8 cellular contexts compared by ENCODE assay signal in genomic region chr9:114505187-114506081, GRCh38.
DNase-seq lines count a peak whose midpoint lies in the region; ATAC-seq and TF ChIP-seq lines count a peak whose summit lies in the region.

Gene WHRN, minus strand, starts transcription at chr9:114505473. Its CDS starts 672 bp downstream, at chr9:114504801.

- H3K79me2 ChIP-seq in OCI-LY3 (ENCODE audit: low read length) = peaks cover 47% of the 10 kb centered on the region

- H3K27me3 ChIP-seq in BLaER1 (peaks cover 42% of the 10 kb centered on the region), HUES48 (ENCODE audit: control insufficient read depth, insufficient read depth, low read length) (peaks cover 30% of the 10 kb centered on the region), OCI-LY3 (ENCODE audit: low read depth, low read length) (peaks cover 24% of the 10 kb centered on the region)

- H3K9ac ChIP-seq in BLaER1 = peak within 1 kb of the TSS; percentile 66
- H3K9ac ChIP-seq in HUES48 (ENCODE audit: low read depth, low read length) = peak within 1 kb of the TSS; percentile 50; the same call in 1 of the 2 replicates
- peak within 1 kb of the TSS; percentile 59 for H3K9ac ChIP-seq in OCI-LY3 (ENCODE audit: low read length)

- no peak for TF ChIP-seq CTCF in OCI-LY3 (IDR thresholded peaks at IDR 0.05; ENCODE audit: low read depth, low read length)

- DNase-seq in activated T-cell treated with anti-CD3 and anti-CD28 coated beads for 4 hours (peak; percentile 86), epithelial cell of prostate (ENCODE audit: low read depth, low spot score) (peak; percentile 44), middle frontal gyrus (ENCODE audit: extremely low spot score, low spot score) (peak; percentile 71)
- peak; percentile 71 for DNase-seq in stimulated activated CD8-positive, alpha-beta memory T cell treated with anti-CD3 and anti-CD28 coated beads, Interleukin-15, amount 100 ng/mL, for 24 hours (ENCODE audit: low read depth)

- H3K9me3 ChIP-seq in BLaER1 (no peaks in the 10 kb centered on the region), HUES48 (ENCODE audit: control insufficient read depth, insufficient read depth, low read length) (no peaks in the 10 kb centered on the region), OCI-LY3 (ENCODE audit: insufficient read depth, low read length) (no peaks in the 10 kb centered on the region)

- peak; percentile 87 for ATAC-seq in GM19467 (IDR thresholded peaks at IDR 0.05; ENCODE audit: unreplicated experiment)

- H3K27ac ChIP-seq in BLaER1 (no peak within 1 kb of the TSS), HUES48 (ENCODE audit: low read depth, low read length) (peak within 1 kb of the TSS; percentile 65), OCI-LY3 (ENCODE audit: low read length) (no peak within 1 kb of the TSS), epithelial cell of prostate (no peak within 1 kb of the TSS)

- peak within 1 kb of the TSS; percentile 74 for H3K4me3 ChIP-seq in BLaER1
- H3K4me3 ChIP-seq in HUES48 (ENCODE audit: low read depth, low read length) = peak within 1 kb of the TSS; percentile 82
- peak within 1 kb of the TSS; percentile 91 for H3K4me3 ChIP-seq in OCI-LY3 (ENCODE audit: low read length)

- H3K4me2 ChIP-seq in BLaER1 = peak within 1 kb of the TSS; percentile 96
- H3K4me2 ChIP-seq in OCI-LY3 (ENCODE audit: low read length) = peak within 1 kb of the TSS; percentile 86

- H3K36me3 ChIP-seq in BLaER1 (no peaks in the 10 kb centered on the region), HUES48 (ENCODE audit: control insufficient read depth, insufficient read depth, low read length) (no peaks in the 10 kb centered on the region), OCI-LY3 (replicated peaks; ENCODE audit: low read depth, low read length) (peaks cover 4% of the 10 kb centered on the region)

- H2AFZ ChIP-seq in OCI-LY3 (ENCODE audit: low read depth, low read length) = peak within 1 kb of the TSS; percentile 88

- peaks cover 29% of the 10 kb centered on the region for H3K4me1 ChIP-seq in BLaER1
- peaks cover 47% of the 10 kb centered on the region for H3K4me1 ChIP-seq in HUES48 (ENCODE audit: control insufficient read depth, insufficient read depth, low read length)
- H3K4me1 ChIP-seq in OCI-LY3 (ENCODE audit: low read length) = peaks cover 53% of the 10 kb centered on the region

- H4K20me1 ChIP-seq in BLaER1 (peaks cover 7% of the 10 kb centered on the region; the same call in 1 of the 2 replicates), OCI-LY3 (ENCODE audit: insufficient read depth, low read length) (no peaks in the 10 kb centered on the region)
